10 cellular contexts compared by ENCODE assay signal in genomic region chr10:22246680-22247391, GRCh38. TPM values are rescaled to one million over a fixed set of nuclear protein-coding genes. Genes with fewer than 3 reads are reported as not detected.
DNase-seq lines count a peak whose midpoint lies in the region; ATAC-seq and TF ChIP-seq lines count a peak whose summit lies in the region.
"Had no signal": no experiment of that assay in that cellular context is flagged by ENCODE, and none has a peak within 500 bp of the region (broad histone marks: within the 10 kb centered on the region; RNA-seq: fewer than 3 reads in every experiment).

No MANE protein-coding gene starts in this region.

- intact Hi-C loops in stomach (cut with DNase I; ENCODE audit: low total_unique reads) = no loop called here

- no peak overlapping the region for H3K4me3 Mint-ChIP-seq in stimulated activated naive B cell treated with anti-CD40 and anti-IgM and Interleukin-4, amounts not matched to agents 10 μg/mL and 1 μg/mL and 100 μg/mL, for 72 hours

- no peaks in the 10 kb centered on the region for H3K27me3 ChIP-seq in stomach

- peak overlapping the region; percentile 14 for H3K27ac Mint-ChIP-seq in stimulated activated naive B cell treated with anti-CD40 and anti-IgM and Interleukin-4, amounts not matched to agents 10 μg/mL and 1 μg/mL and 100 μg/mL, for 72 hours

- H3K27ac ChIP-seq in stomach = peak overlapping the region in 2 of 5 donors; percentile 3 to 59

- H3K4me1 Mint-ChIP-seq in stimulated activated naive B cell treated with anti-CD40 and anti-IgM and Interleukin-4, amounts not matched to agents 10 μg/mL and 1 μg/mL and 100 μg/mL, for 72 hours = peaks cover 11 to 25% of the 10 kb centered on the region in 2 donors

- DNase-seq in activated gamma-delta T cell treated with Interleukin-2 at 50 U/mL for 16 hours (peak; percentile 15), activated gamma-delta T cell (lab: John Stamatoyannopoulos, UW) (no peak), stomach (no peak)
- peak; percentile 53 for DNase-seq in activated CD4-positive, alpha-beta T cell treated with anti-CD3 and anti-CD28 coated beads for 48 hours
- DNase-seq in stimulated activated naive B cell treated with anti-CD40 and anti-IgM and Interleukin-4, amounts not matched to agents 10 μg/mL and 1 μg/mL and 100 μg/mL, for 72 hours = no peak
- DNase-seq: NCI-H187 treated with DMSO at 0.1 percent for 48 hours had no signal

- no peaks in the 10 kb centered on the region for H3K36me3 Mint-ChIP-seq in stimulated activated naive B cell treated with anti-CD40 and anti-IgM and Interleukin-4, amounts not matched to agents 10 μg/mL and 1 μg/mL and 100 μg/mL, for 72 hours

- H3K4me3 ChIP-seq in stomach = no peak overlapping the region

- TF ChIP-seq POLR2A in stomach (IDR thresholded peaks at IDR 0.05) (no peak), GM18505 (IDR thresholded peaks at IDR 0.05; ENCODE audit: borderline replicate concordance, extremely low read depth, insufficient read depth, insufficient read length) (no peak)

- H3K36me3 ChIP-seq in stomach = no peaks in the 10 kb centered on the region

- no peaks in the 10 kb centered on the region for H3K9me3 ChIP-seq in stomach

- 44 to 55% (median 48%) methylated on average over 3 of the region's 3 CpGs for WGBS in stomach, 5 donors

- H3K27me3 Mint-ChIP-seq in stimulated activated naive B cell treated with anti-CD40 and anti-IgM and Interleukin-4, amounts not matched to agents 10 μg/mL and 1 μg/mL and 100 μg/mL, for 72 hours = no peaks in the 10 kb centered on the region

- ATAC-seq in esophagus mucosa (peak; percentile 94), HG02852 (IDR thresholded peaks at IDR 0.05; ENCODE audit: unreplicated experiment) (no peak), GM18505 (IDR thresholded peaks at IDR 0.05; ENCODE audit: unreplicated experiment) (no peak)
- ATAC-seq in stimulated activated naive B cell treated with anti-CD40 and anti-IgM and Interleukin-4, amounts not matched to agents 10 μg/mL and 1 μg/mL and 100 μg/mL, for 72 hours (replicated peaks) = peak; percentile 73 to 79

- TF ChIP-seq EP300 in stomach (IDR thresholded peaks at IDR 0.05) = no peak

- no peak for TF ChIP-seq CTCF in stomach (IDR thresholded peaks at IDR 0.05)

- H3K4me1 ChIP-seq in stomach = peaks cover 0 to 20% (median 3%) of the 10 kb centered on the region in 4 donors

- peaks cover 1 to 3% of the 10 kb centered on the region in 2 donors for H3K9me3 Mint-ChIP-seq in stimulated activated naive B cell treated with anti-CD40 and anti-IgM and Interleukin-4, amounts not matched to agents 10 μg/mL and 1 μg/mL and 100 μg/mL, for 72 hours

RNA-seq across cellular contexts. Expression of gene EBLN1, which starts 29.0 kb away (rescaled TPM):
- not detected for total RNA-seq in esophagus mucosa
- not detected for total RNA-seq in stomach
- polyA plus RNA-seq in stomach = not detected
- polyA plus RNA-seq: BJ had no signal

Comparison
In these comparisons a context has a peak if more than half of its experiments do, and no peak if none do; other contexts are left out.
1. DNase-seq: peak in activated gamma-delta T cell treated with Interleukin-2 at 50 U/mL for 16 hours (single experiment) and activated CD4-positive, alpha-beta T cell treated with anti-CD3 and anti-CD28 coated beads for 48 hours (single experiment); none in activated gamma-delta T cell (single experiment), stimulated activated naive B cell treated with anti-CD40 and anti-IgM and Interleukin-4, amounts not matched to agents 10 μg/mL and 1 μg/mL and 100 μg/mL, for 72 hours (single experiment) and stomach (single experiment).
2. ATAC-seq: peak in esophagus mucosa (single experiment) and stimulated activated naive B cell treated with anti-CD40 and anti-IgM and Interleukin-4, amounts not matched to agents 10 μg/mL and 1 μg/mL and 100 μg/mL, for 72 hours (2 of 2); none in HG02852 (single experiment) and GM18505 (single experiment).